Comparison of ENCODE assay signal across 14 cellular contexts in the genomic region with DNA sequence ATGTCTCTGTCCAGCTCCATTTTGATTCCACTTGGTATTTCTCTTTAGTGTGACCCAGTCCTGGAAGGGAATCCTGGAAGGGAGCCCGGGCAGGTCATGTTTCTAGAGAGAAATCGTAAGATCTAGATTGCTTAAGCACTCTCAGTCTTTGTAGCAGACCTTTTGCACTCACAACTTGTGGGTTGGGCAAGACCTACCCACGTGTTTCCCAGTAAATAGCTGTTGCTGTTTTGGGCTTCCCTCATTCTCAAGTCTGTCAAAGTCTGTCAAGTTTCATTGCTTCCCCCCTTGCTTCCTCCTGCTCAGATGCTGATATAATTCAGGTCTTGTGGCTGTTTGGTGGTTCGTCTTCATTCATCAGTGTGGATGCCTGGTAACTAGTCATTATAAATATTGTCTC. TPM values are rescaled to one million over a fixed set of nuclear protein-coding genes. Genes with fewer than 3 reads are reported as not detected.
DNase-seq lines count a peak whose midpoint lies in the region; ATAC-seq lines count a peak whose summit lies in the region.
"Had no signal": no experiment of that assay in that cellular context is flagged by ENCODE, and none has a peak within 500 bp of the region (broad histone marks: within the 10 kb centered on the region; RNA-seq: fewer than 3 reads in every experiment).

No MANE protein-coding gene starts in this region.

- H3K27me3 Mint-ChIP-seq in activated CD4-positive, alpha-beta T cell treated with anti-CD3 and anti-CD28 coated beads, Interleukin-2, amount 10 ng/mL, durations not matched to agents 7 days and 5 days = no peaks in the 10 kb centered on the region
- H3K27me3 Mint-ChIP-seq: activated B cell treated with CpG ODN at 0.5 μM for 24 hours had no signal

- no peaks in the 10 kb centered on the region for H3K36me3 ChIP-seq in SJCRH30
- H3K36me3 ChIP-seq: tibial nerve had no signal

- POLR2A ChIA-PET in activated CD4-positive, alpha-beta T cell treated with anti-CD3 and anti-CD28 coated beads, Interleukin-2, amount 10 ng/mL, durations not matched to agents 7 days and 5 days (lab: Charles Lee) = no interaction called here

- no peak overlapping the region for H3K4me3 ChIP-seq in SJCRH30
- H3K4me3 ChIP-seq: A549, tibial nerve had no signal

- CTCF ChIA-PET in activated CD4-positive, alpha-beta T cell treated with anti-CD3 and anti-CD28 coated beads, Interleukin-2, amount 10 ng/mL, durations not matched to agents 7 days and 5 days (lab: Charles Lee) = interaction anchor here (1.1 to 2.8 kb wide), 3 partner anchors 11 to 18 kb away, joined by 3 to 17 read pairs (median 5); no protein-coding TSS in a partner anchor

- peaks cover 5% of the 10 kb centered on the region; the same call in 1 of the 2 replicates for H3K9me3 ChIP-seq in SJCRH30 (replicated peaks)
- H3K9me3 ChIP-seq: tibial nerve had no signal

- H3K27me3 ChIP-seq in SJCRH30 = no peaks in the 10 kb centered on the region
- H3K27me3 ChIP-seq: tibial nerve had no signal

- peak; percentile 99 for ATAC-seq in HG02885 (IDR thresholded peaks at IDR 0.05; ENCODE audit: poor library complexity, unreplicated experiment)
- ATAC-seq: A549 had no signal

- H3K27ac Mint-ChIP-seq in activated CD4-positive, alpha-beta T cell treated with anti-CD3 and anti-CD28 coated beads, Interleukin-2, amount 10 ng/mL, durations not matched to agents 7 days and 5 days = no peak overlapping the region
- H3K27ac Mint-ChIP-seq: activated B cell treated with CpG ODN at 0.5 μM for 24 hours had no signal

- peaks cover 4% of the 10 kb centered on the region for H3K9me3 Mint-ChIP-seq in activated CD4-positive, alpha-beta T cell treated with anti-CD3 and anti-CD28 coated beads, Interleukin-2, amount 10 ng/mL, durations not matched to agents 7 days and 5 days
- H3K9me3 Mint-ChIP-seq: activated B cell treated with CpG ODN at 0.5 μM for 24 hours had no signal

- H3K36me3 Mint-ChIP-seq in activated CD4-positive, alpha-beta T cell treated with anti-CD3 and anti-CD28 coated beads, Interleukin-2, amount 10 ng/mL, durations not matched to agents 7 days and 5 days (ENCODE audit: low read depth) = peaks cover 6% of the 10 kb centered on the region

- intact Hi-C loops in head of caudate nucleus (cut with DNase I) = no loop called here

- H3K27ac ChIP-seq in SJCRH30 = no peak overlapping the region
- H3K27ac ChIP-seq: A549, tibial nerve had no signal

- no peak overlapping the region for H3K4me3 Mint-ChIP-seq in activated CD4-positive, alpha-beta T cell treated with anti-CD3 and anti-CD28 coated beads, Interleukin-2, amount 10 ng/mL, durations not matched to agents 7 days and 5 days
- H3K4me3 Mint-ChIP-seq: activated B cell treated with CpG ODN at 0.5 μM for 24 hours had no signal

- no peaks in the 10 kb centered on the region for H3K4me1 ChIP-seq in SJCRH30
- H3K4me1 ChIP-seq: tibial nerve had no signal

- peak; percentile 19 for DNase-seq in activated CD4-positive, alpha-beta T cell treated with anti-CD3 and anti-CD28 coated beads, Interleukin-2, amount 10 ng/mL, durations not matched to agents 7 days and 5 days
- no peak for DNase-seq in activated CD4-positive, alpha-beta T cell treated with anti-CD3 and anti-CD28 coated beads for 4 hours
- peak; percentile 77 for DNase-seq in SKM-1 (lab: John Stamatoyannopoulos, UW; ENCODE audit: unreplicated experiment)
- peak; percentile 7 for DNase-seq in myocyte (ENCODE audit: low read depth)
- no peak for DNase-seq in head of caudate nucleus
- no peak for DNase-seq in NCI-H1092 (lab: John Stamatoyannopoulos, UW)
- no peak for DNase-seq in SJCRH30
- DNase-seq: activated B cell treated with CpG ODN at 0.5 μM for 24 hours; NCI-H1694 treated with DMSO at 0.1 percent for 48 hours; nucleus accumbens; stimulated activated CD4-positive, alpha-beta T cell treated with anti-CD3 and anti-CD28 coated beads, Interleukin-4, amount 100 ng/mL, for 1 hour had no signal

- peaks cover 8% of the 10 kb centered on the region for H3K4me1 Mint-ChIP-seq in activated CD4-positive, alpha-beta T cell treated with anti-CD3 and anti-CD28 coated beads, Interleukin-2, amount 10 ng/mL, durations not matched to agents 7 days and 5 days

RNA-seq across cellular contexts. Expression of gene NEMP2, which starts 17.4 kb away (rescaled TPM):
- 10 to 100 TPM; 22.8 to 23.5 TPM for total RNA-seq in activated CD4-positive, alpha-beta T cell treated with anti-CD3 and anti-CD28 coated beads, Interleukin-2, amount 10 ng/mL, durations not matched to agents 7 days and 5 days
- total RNA-seq in myocyte = 2.0 and 4.7 TPM in 2 replicates
- 3.6 TPM for polyA plus RNA-seq in myocyte (2012)
- 19.3 and 20.9 TPM in 2 replicates for total RNA-seq in SJCRH30 (2014; rRNA removed; shearing (Covaris generic))

Comparison
In these comparisons a context has a peak if more than half of its experiments do, and no peak if none do; other contexts are left out.
1. DNase-seq: peak in activated CD4-positive, alpha-beta T cell treated with anti-CD3 and anti-CD28 coated beads, Interleukin-2, amount 10 ng/mL, durations not matched to agents 7 days and 5 days (single experiment), SKM-1 (single experiment) and myocyte (single experiment); none in activated CD4-positive, alpha-beta T cell treated with anti-CD3 and anti-CD28 coated beads for 4 hours (0 of 2), head of caudate nucleus (0 of 42), NCI-H1092 (single experiment) and SJCRH30 (0 of 2).